In genomic region chr13:95898256-95898655, GRCh38 we compare ENCODE assay signal across 25 cellular contexts.
"Had no signal": no experiment of that assay in that cellular context is flagged by ENCODE, and none has a peak within 500 bp of the region (broad histone marks: within the 10 kb centered on the region; RNA-seq: fewer than 3 reads in every experiment).

No MANE protein-coding gene starts in this region.

- H3K36me3 ChIP-seq: pancreas, prostate gland, thoracic aorta, upper lobe of right lung had no signal

- FAIRE-seq: kidney, pancreas, urothelium cell line had no signal

- H3K27ac ChIP-seq: left ventricle myocardium inferior, pancreas, prostate gland, skin epidermis, suprapubic skin, thoracic aorta, tibial artery, upper lobe of right lung had no signal

- ATAC-seq: mucosa of descending colon; naive thymus-derived CD8-positive, alpha-beta T cell; pancreas; right cardiac atrium; sciatic nerve; upper lobe of right lung had no signal

- H3K27me3 ChIP-seq: pancreas, suprapubic skin, tibial artery, upper lobe of right lung had no signal

- H3K4me1 ChIP-seq: left ventricle myocardium inferior, prostate gland, suprapubic skin, upper lobe of right lung had no signal

- DNase-seq: hippocampal formation; kidney; left ventricle myocardium inferior; midbrain; mucosa of descending colon; naive thymus-derived CD8-positive, alpha-beta T cell; nucleus accumbens; pancreas; posterior cingulate gyrus; retina; right cardiac atrium; stimulated activated CD4-positive, alpha-beta T cell treated with anti-CD3 and anti-CD28 coated beads, Interleukin-12 subunit alpha, Interleukin-12 subunit beta, amount 100 ng/mL, for 4 hours; stimulated activated CD4-positive, alpha-beta T cell treated with anti-CD3 and anti-CD28 coated beads, Interleukin-15, amount 100 ng/mL, for 24 hours; stimulated activated CD4-positive, alpha-beta T cell treated with anti-CD3 and anti-CD28 coated beads, Interleukin-2, amount 100 ng/mL, for 24 hours; stimulated activated CD4-positive, alpha-beta T cell treated with anti-CD3 and anti-CD28 coated beads, Interleukin-4, amount 100 ng/mL, for 1 hour; stimulated activated naive CD4-positive, alpha-beta T cell; tibial artery; upper lobe of right lung had no signal

- H3K9me3 ChIP-seq: left ventricle myocardium inferior, mucosa of descending colon, pancreas, prostate gland, suprapubic skin, thoracic aorta, tibial artery, upper lobe of right lung had no signal

- H3K4me3 ChIP-seq: left ventricle myocardium inferior, lung, mucosa of descending colon, pancreas, prostate gland, skin epidermis, suprapubic skin, thoracic aorta, tibial artery, upper lobe of right lung had no signal
